8 cellular contexts compared by ENCODE assay signal in the genomic region with DNA sequence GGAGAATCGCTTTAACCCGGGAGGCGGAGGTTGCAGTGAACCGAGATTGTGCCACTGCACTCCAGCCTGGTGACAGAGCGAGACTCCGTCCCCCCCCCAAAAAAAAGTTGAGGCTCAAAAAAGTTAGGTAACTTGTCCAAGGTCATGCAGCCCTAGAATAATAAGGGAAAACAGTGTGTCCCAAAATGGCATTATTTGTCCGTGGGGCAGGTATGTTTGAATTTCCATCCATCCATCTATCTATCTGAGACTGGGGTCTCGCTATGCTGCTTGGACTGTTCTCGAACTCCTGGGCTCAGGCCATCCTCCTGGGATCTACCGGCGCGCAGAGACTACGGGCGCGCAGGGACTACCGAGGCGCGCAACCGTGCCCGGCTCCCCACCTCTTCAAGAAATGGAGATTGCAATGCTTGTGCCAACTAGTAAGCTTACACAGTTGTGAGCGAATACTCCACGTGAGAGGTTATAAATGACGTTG. TPM values are rescaled to one million over a fixed set of nuclear protein-coding genes. Genes with fewer than 3 reads are reported as not detected.
DNase-seq lines count a peak whose midpoint lies in the region; ATAC-seq and TF ChIP-seq lines count a peak whose summit lies in the region.

No MANE protein-coding gene starts in this region.

- no peak overlapping the region for H2AFZ ChIP-seq in H9 (ENCODE audit: low read length)
- H2AFZ ChIP-seq in smooth muscle cell (ENCODE audit: low read depth) = peak overlapping the region; percentile 92

- peaks cover 14% of the 10 kb centered on the region for H3K27me3 Mint-ChIP-seq in H9 (ENCODE audit: low read depth)

- H3T11ph ChIP-seq in H9 (ENCODE audit: low read length) = no peak overlapping the region

- H3K27ac Mint-ChIP-seq in H9 = peak overlapping the region in 2 of 3 experiments; percentile 74 to 98; a peak in 2 of 7 replicates

- H3K4me1 Mint-ChIP-seq in H9 = peaks cover 14% of the 10 kb centered on the region in 2 experiments

- H3K23ac ChIP-seq in H9 (ENCODE audit: insufficient read length, low read depth, low read length) = no peak overlapping the region

- H4K5ac ChIP-seq in H9 (ENCODE audit: insufficient read length, low read depth, low read length) = no peak overlapping the region

- H3K36me3 ChIP-seq in right atrium auricular region = no peaks in the 10 kb centered on the region
- no peaks in the 10 kb centered on the region for H3K36me3 ChIP-seq in smooth muscle cell (ENCODE audit: low read depth)

- H3K4ac ChIP-seq in H9 (ENCODE audit: low read depth, low read length) = no peak overlapping the region

- no peaks in the 10 kb centered on the region for H3K27me3 ChIP-seq in H9 (ENCODE audit: insufficient read depth, low read length)
- no peaks in the 10 kb centered on the region for H3K27me3 ChIP-seq in right atrium auricular region
- no peaks in the 10 kb centered on the region for H3K27me3 ChIP-seq in smooth muscle cell (ENCODE audit: low read depth)

- H3K9me3 ChIP-seq in H9 (ENCODE audit: control insufficient read depth, low read depth, low read length) (no peaks in the 10 kb centered on the region), right atrium auricular region (no peaks in the 10 kb centered on the region), smooth muscle cell (replicated peaks; ENCODE audit: low read depth) (no peaks in the 10 kb centered on the region)

- H2BK12ac ChIP-seq in H9 (ENCODE audit: insufficient read length, low read depth, low read length) = no peak overlapping the region

- peak overlapping the region; percentile 5 for H3K9ac ChIP-seq in H9 (ENCODE audit: extremely low read depth, insufficient read length, low read length)
- peak overlapping the region; percentile 81 for H3K9ac ChIP-seq in smooth muscle cell (ENCODE audit: low read depth)

- DNase-seq in H9 (no peak), right atrium auricular region (ENCODE audit: low spot score) (no peak), smooth muscle cell (lab: John Stamatoyannopoulos, UW; ENCODE audit: unreplicated experiment) (no peak), NCI-H2196 (lab: John Stamatoyannopoulos, UW; ENCODE audit: unreplicated experiment) (no peak), NCI-H510A treated with DMSO at 0.1 percent for 48 hours (lab: John Stamatoyannopoulos, UW) (no peak), NCI-H526 treated with DMSO at 0.1 percent for 48 hours (lab: John Stamatoyannopoulos, UW) (no peak)

- no peak overlapping the region for H3K14ac ChIP-seq in H9 (ENCODE audit: insufficient read depth, low read length)

- H3K56ac ChIP-seq in H9 (ENCODE audit: insufficient read length, low read depth, low read length) = no peak overlapping the region

- H3K4me1 ChIP-seq in H9 (ENCODE audit: insufficient read depth, low read length) (peaks cover 4% of the 10 kb centered on the region; the same call in 1 of the 2 replicates), right atrium auricular region (peaks cover 0 to 19% of the 10 kb centered on the region in 2 donors), smooth muscle cell (ENCODE audit: low read depth) (peaks cover 10% of the 10 kb centered on the region)

- H3K4me3 Mint-ChIP-seq in H9 = peak overlapping the region; percentile 90

- H2BK15ac ChIP-seq in H9 (ENCODE audit: low read depth, low read length) = no peak overlapping the region

- H2BK120ac ChIP-seq in H9 (ENCODE audit: low read depth, low read length, poor library complexity, severe bottlenecking) = no peak overlapping the region

- H4K91ac ChIP-seq in H9 (ENCODE audit: insufficient read length, low read depth, low read length) = no peak overlapping the region

- no peak for TF ChIP-seq CTCF in H9 (conservative IDR thresholded peaks at IDR 0.05)
- no peak for TF ChIP-seq CTCF in WI38 (IDR thresholded peaks at IDR 0.05; ENCODE audit: low read depth, low read length)
- TF ChIP-seq CTCF in right atrium auricular region (IDR thresholded peaks at IDR 0.05) = no peak
- no peak for TF ChIP-seq CTCF in smooth muscle cell (IDR thresholded peaks at IDR 0.05; ENCODE audit: borderline replicate concordance, insufficient read depth, poor library complexity, severe bottlenecking)

- H3K4me3 ChIP-seq in WI38 (ENCODE audit: low read depth, low read length) = peak overlapping the region; percentile 93
- peak overlapping the region; percentile 66 to 82 for H3K4me3 ChIP-seq in right atrium auricular region
- H3K4me3 ChIP-seq in smooth muscle cell = peak overlapping the region; percentile 77

- WGBS in H9 (ENCODE audit: extremely low coverage, insufficient read length, low lambda C conversion rate) = no CpG with 5 or more reads among the region's 23 CpGs
- whole genome bisulfite sequencing in smooth muscle cell (ENCODE audit: low lambda C conversion rate) = 58% methylated on average over 23 of the region's 23 CpGs

- peak overlapping the region; percentile 1 for H3K18ac ChIP-seq in H9 (ENCODE audit: insufficient read length, low read depth, low read length)

- no peak overlapping the region for H4K8ac ChIP-seq in H9 (replicated peaks; ENCODE audit: insufficient read length, low read depth, low read length)

- H3K9me3 Mint-ChIP-seq in H9 = peaks cover 14 to 15% of the 10 kb centered on the region in 2 experiments; a peak in 4 of 5 replicates

- H3F3A ChIP-seq in smooth muscle cell (ENCODE audit: low read depth) = no peaks in the 10 kb centered on the region

- H2BK5ac ChIP-seq in H9 (ENCODE audit: insufficient read length, low read length) = no peak overlapping the region

- no peak overlapping the region for H2AK5ac ChIP-seq in H9 (ENCODE audit: insufficient read length, low read length)

- no peaks in the 10 kb centered on the region for H4K20me1 ChIP-seq in H9 (ENCODE audit: control insufficient read depth, insufficient read depth, insufficient read length)
- no peaks in the 10 kb centered on the region for H4K20me1 ChIP-seq in smooth muscle cell (ENCODE audit: low read depth)

- H3K79me2 ChIP-seq in H9 (ENCODE audit: insufficient read depth, low read length) (no peaks in the 10 kb centered on the region), smooth muscle cell (ENCODE audit: low read depth) (peaks cover 32% of the 10 kb centered on the region)

- peaks cover 0 to 5% (median 2%) of the 10 kb centered on the region in 3 experiments; a peak in 4 of 7 replicates for H3K36me3 Mint-ChIP-seq in H9 (ENCODE audit: insufficient read depth in 1 of 3, low read depth in 3 of 3)

- H3K23me2 ChIP-seq in H9 (ENCODE audit: insufficient read length, low read depth, low read length, poor library complexity, severe bottlenecking) = peaks cover 7% of the 10 kb centered on the region

- H3K79me1 ChIP-seq in H9 (ENCODE audit: insufficient read depth, low read depth, low read length, poor library complexity, severe bottlenecking) = no peaks in the 10 kb centered on the region

- H3K4me2 ChIP-seq in H9 (ENCODE audit: insufficient read depth, insufficient read length, low read length) = peak overlapping the region; percentile 41
- H3K4me2 ChIP-seq in smooth muscle cell = peak overlapping the region; percentile 92

- no peak overlapping the region for H2BK20ac ChIP-seq in H9 (ENCODE audit: low read depth, low read length, poor library complexity, severe bottlenecking)

- no peak for ATAC-seq in GM21786 (IDR thresholded peaks at IDR 0.05; ENCODE audit: unreplicated experiment)

- H3K27ac ChIP-seq in H9 (ENCODE audit: insufficient read length, low read depth, low read length) (no peak overlapping the region), right atrium auricular region (peak overlapping the region; percentile 83 to 89), smooth muscle cell (ENCODE audit: low read depth) (peak overlapping the region; percentile 60)

RNA-seq across cellular contexts. Expression of gene ABCC10, which starts 0.4 kb away (rescaled TPM):
- total RNA-seq in H9 (2021) = 28.0 and 31.8 TPM in 2 replicates
- 1 to 10 TPM; 7.1 to 7.8 TPM for total RNA-seq in right atrium auricular region
- 11.2 and 12.5 TPM in 2 replicates for total RNA-seq in smooth muscle cell
- polyA plus RNA-seq in smooth muscle cell = 17.8 and 35.0 TPM in 2 replicates

RNA-seq across cellular contexts. Expression of gene DLK2, which starts 28.4 kb away (rescaled TPM):
- 0.57 and 0.96 TPM in 2 replicates for total RNA-seq in H9 (2021)
- 1 to 10 TPM in 1 of 2 donors, not detected in 1; 1.3 TPM for total RNA-seq in right atrium auricular region
- total RNA-seq in smooth muscle cell = 0.27 and 2.0 TPM in 2 replicates
- polyA plus RNA-seq in smooth muscle cell = 3.7 and 3.8 TPM in 2 replicates

RNA-seq across cellular contexts. Expression of gene TJAP1, which starts 50.4 kb away (rescaled TPM):
- total RNA-seq in H9 (2021) (45.1 and 49.2 TPM in 2 replicates), right atrium auricular region (10 to 100 TPM; 15.8 to 22.0 TPM), smooth muscle cell (9.3 and 25.5 TPM in 2 replicates)
- polyA plus RNA-seq in smooth muscle cell = 13.5 and 15.3 TPM in 2 replicates

RNA-seq across cellular contexts. Expression of gene ZNF318, which starts 57.5 kb away (rescaled TPM):
- total RNA-seq in H9 (2021) (15.0 and 16.3 TPM in 2 replicates), right atrium auricular region (10 to 100 TPM; 10.1 to 11.3 TPM), smooth muscle cell (13.8 and 14.7 TPM in 2 replicates)
- 5.8 and 6.7 TPM in 2 replicates for polyA plus RNA-seq in smooth muscle cell
